Comparison of ENCODE assay signal across 8 cellular contexts in the genomic region with DNA sequence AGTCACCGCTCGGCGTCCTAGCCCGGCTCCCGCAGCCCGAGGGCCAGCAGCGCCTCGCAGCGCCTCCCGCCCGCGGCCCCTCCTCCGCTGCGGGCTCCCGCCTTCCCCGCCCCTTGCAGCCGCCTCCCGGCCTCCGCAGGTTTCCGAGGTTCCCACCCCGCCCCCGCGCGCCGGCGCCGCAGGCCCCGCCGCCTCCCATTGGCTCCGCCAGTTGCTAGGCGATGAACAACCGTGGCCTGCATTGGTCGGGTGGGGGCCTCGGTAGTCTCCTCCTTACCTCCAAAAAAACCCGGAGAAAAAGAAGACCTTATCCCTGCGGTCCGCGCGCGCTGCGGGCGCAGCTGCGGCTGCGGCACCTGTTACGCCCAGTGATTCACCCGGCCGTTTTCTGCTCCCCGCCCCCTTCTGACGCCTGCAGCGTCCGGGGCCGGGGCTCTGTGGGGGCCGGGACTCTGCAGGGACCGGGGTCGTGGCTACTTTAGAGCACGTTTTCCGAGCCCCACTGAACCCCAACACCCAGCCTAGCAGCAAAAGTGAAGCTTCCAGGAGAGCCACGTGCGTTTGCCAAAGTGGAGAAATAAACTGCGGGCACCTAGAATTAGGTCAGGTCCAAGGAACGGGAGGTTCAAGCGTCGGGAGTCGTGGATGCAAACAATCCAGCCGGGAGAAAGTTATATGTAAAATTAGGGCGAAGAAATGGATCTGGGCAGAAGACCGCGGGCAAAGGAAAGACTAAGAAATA. TPM values are rescaled to one million over a fixed set of nuclear protein-coding genes. Genes with fewer than 3 reads are reported as not detected.
DNase-seq lines count a peak whose midpoint lies in the region; ATAC-seq and TF ChIP-seq lines count a peak whose summit lies in the region.

A gene with protein sequence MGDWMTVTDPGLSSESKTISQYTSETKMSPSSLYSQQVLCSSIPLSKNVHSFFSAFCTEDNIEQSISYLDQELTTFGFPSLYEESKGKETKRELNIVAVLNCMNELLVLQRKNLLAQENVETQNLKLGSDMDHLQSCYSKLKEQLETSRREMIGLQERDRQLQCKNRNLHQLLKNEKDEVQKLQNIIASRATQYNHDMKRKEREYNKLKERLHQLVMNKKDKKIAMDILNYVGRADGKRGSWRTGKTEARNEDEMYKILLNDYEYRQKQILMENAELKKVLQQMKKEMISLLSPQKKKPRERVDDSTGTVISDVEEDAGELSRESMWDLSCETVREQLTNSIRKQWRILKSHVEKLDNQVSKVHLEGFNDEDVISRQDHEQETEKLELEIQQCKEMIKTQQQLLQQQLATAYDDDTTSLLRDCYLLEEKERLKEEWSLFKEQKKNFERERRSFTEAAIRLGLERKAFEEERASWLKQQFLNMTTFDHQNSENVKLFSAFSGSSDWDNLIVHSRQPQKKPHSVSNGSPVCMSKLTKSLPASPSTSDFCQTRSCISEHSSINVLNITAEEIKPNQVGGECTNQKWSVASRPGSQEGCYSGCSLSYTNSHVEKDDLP (minus strand): TSS at position 65 of the 742 bp plus-strand sequence. CDS start 19,242 bp downstream, outside the sequence.

- intact Hi-C loops in left cardiac atrium (cut with DNase I): no loop called here
- intact Hi-C loops in posterior cingulate gyrus (cut with DNase I): no loop called here

- TF ChIP-seq POLR2A in GM15510 (IDR thresholded peaks at IDR 0.05; ENCODE audit: borderline replicate concordance, extremely low read depth, insufficient read length): peak; percentile 68
- peak in 1 of 4 donors; percentile 54 for TF ChIP-seq POLR2A in upper lobe of left lung (IDR thresholded peaks at IDR 0.05)

- 0 to 1% methylated on average over 12 to 66 of the region's 68 CpGs for WGBS in upper lobe of left lung, 2 donors

- DNase-seq in NCI-H146 treated with DMSO at 0.1 percent for 48 hours (lab: John Stamatoyannopoulos, UW; ENCODE audit: unreplicated experiment): peak; percentile 90
- DNase-seq in T-helper 1 cell: peak; percentile 97 to 100 (median 98)
- peak; percentile 89 for DNase-seq in amniotic stem cell (lab: John Stamatoyannopoulos, UW)
- DNase-seq in left cardiac atrium: peak; percentile 98
- peak; percentile 93 to 99 (median 96) for DNase-seq in posterior cingulate gyrus
- DNase-seq in upper lobe of left lung: peak; percentile 96 to 99

- peak within 1 kb of the TSS; percentile 83 to 94 (median 89) for H3K4me3 ChIP-seq in upper lobe of left lung

- TF ChIP-seq CTCF in upper lobe of left lung (IDR thresholded peaks at IDR 0.05): no peak

- H3K27me3 ChIP-seq in upper lobe of left lung: no peaks in the 10 kb centered on the region

- no peak for TF ChIP-seq EP300 in upper lobe of left lung (IDR thresholded peaks at IDR 0.05)

- H3K9me3 ChIP-seq in upper lobe of left lung: no peaks in the 10 kb centered on the region

- H3K27ac ChIP-seq in upper lobe of left lung: peak within 1 kb of the TSS; percentile 71 to 90 (median 80)

- ATAC-seq in HG02884 (IDR thresholded peaks at IDR 0.05; ENCODE audit: unreplicated experiment) (peak; percentile 90), left cardiac atrium (peak; percentile 98), upper lobe of left lung (ENCODE audit: low FRiP score in 2 of 2) (peak; percentile 98 to 99)

- H3K36me3 ChIP-seq in upper lobe of left lung: no peaks in the 10 kb centered on the region

- peaks cover 0 to 22% (median 8%) of the 10 kb centered on the region in 4 donors for H3K4me1 ChIP-seq in upper lobe of left lung

RNA-seq across cellular contexts. Expression of the gene that starts here (rescaled TPM):
- total RNA-seq in left cardiac atrium (10 to 100 TPM; 14.8 to 20.0 TPM), upper lobe of left lung (10 to 100 TPM in 1 of 6 donors, 1 to 10 TPM in 5; 2.1 to 15.0 (median 5.4) TPM)

Comparison
In these comparisons a context has a peak if more than half of its experiments do, and no peak if none do; other contexts are left out.
1. Peak in every context shown above with its lines: DNase-seq, ATAC-seq, H3K4me3 ChIP-seq and H3K27ac ChIP-seq.